Comparison of ENCODE assay signal across 8 cellular contexts in the genomic region with DNA sequence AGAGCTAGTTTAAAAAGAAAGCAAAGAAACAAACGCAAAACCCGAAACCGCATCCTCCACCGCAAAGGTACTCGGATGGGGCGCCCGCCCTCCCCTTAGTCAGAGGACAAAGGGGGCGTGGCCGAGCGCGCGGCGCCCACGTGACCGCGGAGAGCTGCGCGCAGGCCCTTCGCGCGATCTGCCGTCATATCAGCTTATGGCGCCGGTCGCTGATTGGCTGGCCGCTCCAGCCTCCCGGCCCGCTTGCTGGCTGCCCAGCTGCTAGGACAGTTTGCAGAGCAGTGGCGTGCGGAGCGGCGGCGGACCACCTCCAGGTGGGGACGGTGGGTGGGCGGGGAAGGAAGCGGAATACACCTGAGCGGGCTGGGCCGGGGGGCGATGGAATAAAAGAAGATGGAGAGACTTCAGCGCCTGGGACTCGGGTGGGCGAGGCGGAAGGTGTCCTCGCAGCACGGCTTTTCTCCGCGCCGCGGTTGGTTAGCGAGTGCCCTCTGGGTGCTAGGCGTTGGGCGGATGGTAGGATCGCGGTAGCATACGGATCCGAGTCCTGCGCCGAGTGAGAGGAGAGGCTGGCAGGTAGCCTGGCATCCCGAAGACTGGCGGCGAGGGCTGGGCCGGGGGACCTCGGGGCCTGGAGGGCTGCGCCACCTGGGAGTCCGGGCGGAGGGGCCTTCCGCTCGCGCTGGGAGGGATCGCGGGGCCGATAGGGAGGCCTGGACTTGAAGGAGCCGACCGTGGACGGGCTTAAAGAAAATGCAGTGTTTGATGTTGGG. TPM values are rescaled to one million over a fixed set of nuclear protein-coding genes. Genes with fewer than 3 reads are reported as not detected.
DNase-seq lines count a peak whose midpoint lies in the region; ATAC-seq and TF ChIP-seq lines count a peak whose summit lies in the region.

Gene SC5D (plus strand): TSS at position 269 of the 773 bp plus-strand sequence. CDS start 10,605 bp downstream, outside the sequence.

- peak within 1 kb of the TSS; percentile 94 for H3K4me3 Mint-ChIP-seq in activated T-cell treated with anti-CD3 and anti-CD28 coated beads, Interleukin-2, amount 50 U/mL, for 72 hours

- H3K79me2 ChIP-seq in KMS-11 (ENCODE audit: insufficient read depth, low read depth): peaks cover 5% of the 10 kb centered on the region; the same call in 1 of the 2 replicates

- no peaks in the 10 kb centered on the region for H3K27me3 Mint-ChIP-seq in activated T-cell treated with anti-CD3 and anti-CD28 coated beads, Interleukin-2, amount 50 U/mL, for 72 hours (ENCODE audit: low read depth)

- H3K4me1 ChIP-seq in KMS-11 (ENCODE audit: low read depth, poor library complexity, severe bottlenecking): peaks cover 9% of the 10 kb centered on the region
- H3K4me1 ChIP-seq in Peyer's patch: peaks cover 0 to 11% (median 0%) of the 10 kb centered on the region in 4 donors
- H3K4me1 ChIP-seq in esophagus muscularis mucosa: peaks cover 6 to 27% (median 19%) of the 10 kb centered on the region in 4 donors
- peaks cover 0 to 12% of the 10 kb centered on the region in 2 donors for H3K4me1 ChIP-seq in muscle layer of duodenum (ENCODE audit: control insufficient read depth in 1 of 2, insufficient read depth in 2 of 2, low read length in 2 of 2)

- whole genome bisulfite sequencing in esophagus muscularis mucosa: 2% methylated on average over 33 of the region's 75 CpGs

- H2AFZ ChIP-seq in KMS-11 (ENCODE audit: low read depth): peak within 1 kb of the TSS; percentile 99

- DNase-seq in DMS53 treated with DMSO at 0.1 percent for 48 hours (lab: John Stamatoyannopoulos, UW; ENCODE audit: unreplicated experiment) (peak; percentile 94), Peyer's patch (peak; percentile 97 to 98 (median 97)), esophagus muscularis mucosa (ENCODE audit: extremely low spot score) (peak; percentile 98)
- peak; percentile 96 to 97 for DNase-seq in activated T-cell treated with anti-CD3 and anti-CD28 coated beads, Interleukin-2, amount 50 U/mL, for 72 hours
- DNase-seq in stimulated activated CD8-positive, alpha-beta memory T cell treated with anti-CD3 and anti-CD28 coated beads, Interleukin-7, amount 100 ng/mL, for 4 hours (ENCODE audit: low read depth in 2 of 2): peak; percentile 85 to 93

- H3K9me3 ChIP-seq in Peyer's patch (no peaks in the 10 kb centered on the region), esophagus muscularis mucosa (no peaks in the 10 kb centered on the region), muscle layer of duodenum (ENCODE audit: control insufficient read depth in 1 of 2, low read length in 2 of 2) (no peaks in the 10 kb centered on the region)

- H3K4me1 Mint-ChIP-seq in activated T-cell treated with anti-CD3 and anti-CD28 coated beads, Interleukin-2, amount 50 U/mL, for 72 hours (ENCODE audit: low read depth): peaks cover 44% of the 10 kb centered on the region

- H3K4me3 ChIP-seq in KMS-11 (IDR thresholded peaks at IDR 0.05; ENCODE audit: insufficient read depth, low read depth, low read length): peak within 1 kb of the TSS; percentile 30
- peak within 1 kb of the TSS; percentile 68 to 86 (median 76) for H3K4me3 ChIP-seq in Peyer's patch
- peak within 1 kb of the TSS; percentile 74 to 92 (median 80) for H3K4me3 ChIP-seq in esophagus muscularis mucosa
- peak within 1 kb of the TSS; percentile 89 to 90 for H3K4me3 ChIP-seq in muscle layer of duodenum (ENCODE audit: low read depth in 1 of 2, low read length in 2 of 2)

- H3K9ac ChIP-seq in KMS-11: peak within 1 kb of the TSS; percentile 47; the same call in 1 of the 2 replicates

- no peaks in the 10 kb centered on the region for H3K9me3 Mint-ChIP-seq in activated T-cell treated with anti-CD3 and anti-CD28 coated beads, Interleukin-2, amount 50 U/mL, for 72 hours

- H3K27ac ChIP-seq in KMS-11 (peak within 1 kb of the TSS; percentile 33), Peyer's patch (peak within 1 kb of the TSS; percentile 87 to 91 (median 90)), esophagus muscularis mucosa (replicated peaks in 1 of 4) (peak within 1 kb of the TSS; percentile 87 to 98 (median 92)), muscle layer of duodenum (ENCODE audit: low read length) (peak within 1 kb of the TSS; percentile 80)

- peaks cover 0 to 3% of the 10 kb centered on the region in 2 donors for H3K36me3 Mint-ChIP-seq in activated T-cell treated with anti-CD3 and anti-CD28 coated beads, Interleukin-2, amount 50 U/mL, for 72 hours (ENCODE audit: insufficient read depth in 2 of 2)

- no peak for TF ChIP-seq EP300 in esophagus muscularis mucosa (IDR thresholded peaks at IDR 0.05)

- TF ChIP-seq POLR2A in Peyer's patch (IDR thresholded peaks at IDR 0.05) (peak; percentile 73 to 95), esophagus muscularis mucosa (IDR thresholded peaks at IDR 0.05; ENCODE audit: low read depth) (peak; percentile 46)

- H3K36me3 ChIP-seq in KMS-11 (ENCODE audit: insufficient read depth) (no peaks in the 10 kb centered on the region), Peyer's patch (no peaks in the 10 kb centered on the region), esophagus muscularis mucosa (no peaks in the 10 kb centered on the region), muscle layer of duodenum (ENCODE audit: control insufficient read depth in 1 of 2, insufficient read depth in 2 of 2, low read length in 2 of 2) (no peaks in the 10 kb centered on the region)

- H3K27ac Mint-ChIP-seq in activated T-cell treated with anti-CD3 and anti-CD28 coated beads, Interleukin-2, amount 50 U/mL, for 72 hours: peak within 1 kb of the TSS; percentile 98

- peak; percentile 94 for ATAC-seq in GM21737 (IDR thresholded peaks at IDR 0.05; ENCODE audit: unreplicated experiment)
- peak; percentile 96 to 97 for ATAC-seq in activated T-cell treated with anti-CD3 and anti-CD28 coated beads, Interleukin-2, amount 50 U/mL, for 72 hours (replicated peaks in 1 of 2)

- H4K20me1 ChIP-seq in KMS-11 (ENCODE audit: insufficient read depth): no peaks in the 10 kb centered on the region

- no peak for TF ChIP-seq CTCF in KMS-11 (conservative IDR thresholded peaks at IDR 0.05; ENCODE audit: low read depth, low read length)
- no peak for TF ChIP-seq CTCF in Peyer's patch (IDR thresholded peaks at IDR 0.05)
- TF ChIP-seq CTCF in esophagus muscularis mucosa (IDR thresholded peaks at IDR 0.05): peak in 1 of 3 experiments; percentile 12

- H3K27me3 ChIP-seq in KMS-11 (ENCODE audit: insufficient read depth, low read depth) (no peaks in the 10 kb centered on the region), Peyer's patch (no peaks in the 10 kb centered on the region), esophagus muscularis mucosa (no peaks in the 10 kb centered on the region), muscle layer of duodenum (ENCODE audit: low read depth, low read length) (no peaks in the 10 kb centered on the region)

- intact Hi-C loops in esophagus muscularis mucosa (cut with DNase I): loop anchor here (5.0 kb wide), 1 partner anchor 40 kb away; no protein-coding TSS in a partner anchor

- peak within 1 kb of the TSS; percentile 80 for H3K4me2 ChIP-seq in KMS-11

RNA-seq across cellular contexts. Expression of gene SC5D, which starts in this region (rescaled TPM):
- total RNA-seq in Peyer's patch (10 to 100 TPM; 25.6 to 63.6 (median 37.7) TPM), esophagus muscularis mucosa (10 to 100 TPM; 18.5 to 23.7 (median 20.6) TPM)
- total RNA-seq in activated T-cell treated with anti-CD3 and anti-CD28 coated beads, Interleukin-2, amount 50 U/mL, for 72 hours: 10 to 100 TPM; 18.2 to 21.5 TPM

Comparison
In these comparisons a context has a peak if more than half of its experiments do, and no peak if none do; other contexts are left out.
1. Peak in every context shown above with its lines: DNase-seq, ATAC-seq, H3K4me3 ChIP-seq and H3K27ac ChIP-seq.
2. H3K27ac ChIP-seq: peak in every context shown above with its lines; median percentile 92 in esophagus muscularis mucosa; 90 in Peyer's patch; 80 in muscle layer of duodenum; 33 in KMS-11.
3. H3K4me3 ChIP-seq: peak in every context shown above with its lines; median percentile 90 in muscle layer of duodenum; 80 in esophagus muscularis mucosa; 76 in Peyer's patch; 30 in KMS-11.